In genomic region chr4:55116450-55116849, GRCh38 we compare ENCODE assay signal across 17 cellular contexts. TPM values are rescaled to one million over a fixed set of nuclear protein-coding genes. Genes with fewer than 3 reads are reported as not detected.
DNase-seq lines count a peak whose midpoint lies in the region; ATAC-seq and TF ChIP-seq lines count a peak whose summit lies in the region.
"Had no signal": no experiment of that assay in that cellular context is flagged by ENCODE, and none has a peak within 500 bp of the region (broad histone marks: within the 10 kb centered on the region; RNA-seq: fewer than 3 reads in every experiment).

No MANE protein-coding gene starts in this region.

- H3K4me1 ChIP-seq in mesodermal cell (ENCODE audit: control insufficient read depth, insufficient read depth, low read length, poor library complexity, severe bottlenecking) (peaks cover 16% of the 10 kb centered on the region), upper lobe of right lung (no peaks in the 10 kb centered on the region)
- H3K4me1 ChIP-seq: testis had no signal

- H3K27ac ChIP-seq in mesodermal cell (ENCODE audit: low read depth, low read length, severe bottlenecking) (peak overlapping the region; percentile 38), upper lobe of right lung (no peak overlapping the region)
- H3K27ac ChIP-seq: testis, VCaP had no signal

- H3K27me3 ChIP-seq in upper lobe of right lung = no peaks in the 10 kb centered on the region
- H3K27me3 ChIP-seq: testis had no signal

- no peak for TF ChIP-seq CTCF in upper lobe of right lung (IDR thresholded peaks at IDR 0.05)

- H3K9me3 ChIP-seq in mesodermal cell (ENCODE audit: control insufficient read depth, low read length) = no peaks in the 10 kb centered on the region
- no peaks in the 10 kb centered on the region for H3K9me3 ChIP-seq in upper lobe of right lung
- H3K9me3 ChIP-seq: testis had no signal

- ATAC-seq in upper lobe of right lung = no peak
- ATAC-seq: left lobe of liver had no signal

- H3K4me3 ChIP-seq in mesodermal cell (ENCODE audit: extremely low read depth, insufficient read depth, low read length, poor library complexity, severe bottlenecking) (no peak overlapping the region), upper lobe of right lung (no peak overlapping the region)
- H3K4me3 ChIP-seq: testis had no signal

- DNase-seq in AG20443 (ENCODE audit: low spot score) (peak; percentile 13), LHCN-M2 (ENCODE audit: low read depth) (peak; percentile 61), dermis blood vessel endothelial cell (peak; percentile 70), NCI-H1105 (lab: John Stamatoyannopoulos, UW) (no peak), T-helper 2 cell (no peak), upper lobe of right lung (no peak), kidney tubule cell (ENCODE audit: low spot score) (no peak)
- DNase-seq: effector CD8-positive, alpha-beta T cell; NCI-H2107; NCI-H69; small intestine; stimulated activated CD4-positive, alpha-beta T cell treated with anti-CD3 and anti-CD28 coated beads, Interleukin-4, amount 100 ng/mL, for 4 hours; stimulated activated CD8-positive, alpha-beta memory T cell treated with anti-CD3 and anti-CD28 coated beads, Interleukin-4, amount 100 ng/mL, for 48 hours; testis had no signal

- intact Hi-C loops in upper lobe of right lung (cut with DNase I) = no loop called here

- 20% methylated on average over 1 of the region's 1 CpG; no CpG with 5 or more reads in 1 of the 2 experiments for WGBS in mesodermal cell (ENCODE audit: insufficient coverage in 2 of 2), 2 experiments

- H3K36me3 ChIP-seq in mesodermal cell (ENCODE audit: control insufficient read depth, insufficient read depth, low read length) = peaks cover 87% of the 10 kb centered on the region
- H3K36me3 ChIP-seq in upper lobe of right lung = peaks cover 14% of the 10 kb centered on the region

RNA-seq across cellular contexts. Expression of gene KDR, which starts 8.9 kb away (rescaled TPM):
- total RNA-seq in LHCN-M2 (2014; rRNA removed) (15.8 and 19.3 TPM in 2 replicates), dermis blood vessel endothelial cell (292 and 321 TPM in 2 replicates), upper lobe of right lung (48.6 TPM)
- 0.33 TPM for polyA plus RNA-seq in LHCN-M2 (2012)
- 365 TPM for polyA plus RNA-seq in mesodermal cell (2013, experiment 1 of 2)
- polyA plus RNA-seq in mesodermal cell (2013, experiment 2 of 2) = 313 TPM

Comparison
In these comparisons a context has a peak if more than half of its experiments do, and no peak if none do; other contexts are left out.
1. DNase-seq: peak in AG20443 (single experiment), LHCN-M2 (single experiment) and dermis blood vessel endothelial cell (single experiment); none in NCI-H1105 (single experiment), T-helper 2 cell (0 of 5), upper lobe of right lung (single experiment) and kidney tubule cell (single experiment).